In genomic region chr16:57537596-57538234, GRCh38 we compare ENCODE assay signal across 1 cellular context.
TF ChIP-seq lines count a peak whose summit lies in the region.

No MANE protein-coding gene starts in this region.

TF ChIP-seq in IMR-90, 13 proteins besides CTCF, POLR2A, EP300 and RAD21:
- TF ChIP-seq MAFK (IDR thresholded peaks at IDR 0.05; ENCODE audit: low read depth, low read length) (no peak), MXI1 (IDR thresholded peaks at IDR 0.05; ENCODE audit: borderline replicate concordance, low read depth, low read length) (no peak), CEBPB (IDR thresholded peaks at IDR 0.05; ENCODE audit: low read depth, low read length) (no peak), RCOR1 (IDR thresholded peaks at IDR 0.05; ENCODE audit: insufficient replicate concordance, low read length) (no peak)
TF ChIP-seq in IMR-90: peak in this region for 0.
